Comparison of ENCODE assay signal across 11 cellular contexts in the genomic region with DNA sequence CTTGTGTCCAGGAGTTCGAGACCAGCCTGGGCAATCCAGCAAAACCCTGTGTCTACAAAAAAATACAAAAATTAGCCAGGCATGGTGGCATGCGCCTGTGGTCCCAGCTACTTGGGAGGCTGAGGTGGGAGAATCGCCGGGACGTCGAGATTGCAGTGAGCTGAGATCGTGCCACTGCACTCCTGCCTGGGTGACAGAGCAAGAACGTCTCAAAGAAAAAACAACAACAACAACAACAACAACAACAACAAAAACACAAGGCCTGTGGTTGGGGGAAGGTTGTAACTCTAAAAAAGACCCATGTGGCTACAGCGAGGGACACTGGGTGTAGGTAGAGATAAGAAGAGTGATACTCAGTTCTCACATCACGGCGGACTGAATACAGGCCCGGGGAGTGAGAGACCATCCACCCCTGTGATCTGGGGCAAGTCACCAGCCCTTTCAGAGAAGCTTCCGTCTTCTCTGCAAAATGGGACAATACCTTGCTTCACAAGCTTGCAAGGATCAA. TPM values are rescaled to one million over a fixed set of nuclear protein-coding genes. Genes with fewer than 3 reads are reported as not detected.
A peak's percentile ranks its signal among the peaks of the same experiment; 100 is the strongest.
DNase-seq lines count a peak whose midpoint lies in the region; ATAC-seq, FAIRE-seq and TF ChIP-seq lines count a peak whose summit lies in the region.
"Had no signal": no experiment of that assay in that cellular context is flagged by ENCODE, and none has a peak within 500 bp of the region (broad histone marks: within the 10 kb centered on the region; RNA-seq: fewer than 3 reads in every experiment).

No MANE protein-coding gene starts in this region.

- BruUV-seq in mammary epithelial cell (replicated peaks; lab: Mats Ljungman, UMichigan), result TSS peak; percentile 17

- H3K27me3 ChIP-seq in SK-N-SH (ENCODE audit: insufficient read depth) (no peaks in the 10 kb centered on the region), MM.1S (replicated peaks; ENCODE audit: insufficient read depth, low read length) (no peaks in the 10 kb centered on the region), mammary epithelial cell (ENCODE audit: insufficient read depth, low read length) (no peaks in the 10 kb centered on the region), heart left ventricle (no peaks in the 10 kb centered on the region)
- H3K27me3 ChIP-seq: SJCRH30, upper lobe of left lung had no signal

- H3K4me3 Mint-ChIP-seq in osteocyte (ENCODE audit: unreplicated experiment), result peak overlapping the region; percentile 81

- CTCF ChIA-PET in SK-N-SH (lab: Yijun Ruan, JAX), result interaction anchor here (0.7 to 1.8 kb wide), 3 partner anchors 26 to 86 kb away, joined by 3 to 5 read pairs (median 3); no protein-coding TSS in a partner anchor
- CTCF ChIA-PET in mammary epithelial cell (lab: Charles Lee; ENCODE audit: low non-redundant PET), result no interaction called here

- H3K27me3 Mint-ChIP-seq in osteocyte (ENCODE audit: unreplicated experiment), result no peaks in the 10 kb centered on the region

- no peaks in the 10 kb centered on the region for H3K9me3 Mint-ChIP-seq in osteocyte (ENCODE audit: unreplicated experiment)

- H2AFZ ChIP-seq in SK-N-SH (ENCODE audit: low read depth) (peak overlapping the region; percentile 90), MM.1S (ENCODE audit: low read length) (peak overlapping the region; percentile 98), mammary epithelial cell (ENCODE audit: low read depth, low read length) (peak overlapping the region; percentile 77)

- TF ChIP-seq CTCF in SK-N-SH (IDR thresholded peaks at IDR 0.05) (no peak), MM.1S (IDR thresholded peaks at IDR 0.05; ENCODE audit: low read length) (no peak), mammary epithelial cell (conservative IDR thresholded peaks at IDR 0.05 in 1 of 2, IDR thresholded peaks at IDR 0.05 in 1 of 2; ENCODE audit: extremely low read depth in 1 of 2, insufficient read depth in 1 of 2, low read depth in 1 of 2, low read length in 2 of 2) (no peak), osteocyte (IDR thresholded peaks at IDR 0.05) (no peak), heart left ventricle (IDR thresholded peaks at IDR 0.05) (no peak)

- intact Hi-C loops in mammary epithelial cell (cut with micrococcal nuclease), result loop anchor here (2.0 kb wide), 1 partner anchor 27 kb away; no protein-coding TSS in a partner anchor
- intact Hi-C loops in heart left ventricle (cut with DNase I), result loop anchor here in 2 of 10 donors (2.0 kb wide), 1 partner anchor 27 kb away; no protein-coding TSS in a partner anchor

- no peak overlapping the region for H3K27ac ChIP-seq in SK-N-SH (ENCODE audit: low read depth in 2 of 2, low read length in 1 of 2)
- no peak overlapping the region for H3K27ac ChIP-seq in MM.1S (ENCODE audit: low read length)
- H3K27ac ChIP-seq in mammary epithelial cell (ENCODE audit: insufficient read depth, low read depth, low read length), result no peak overlapping the region
- H3K27ac ChIP-seq in heart left ventricle, result peak overlapping the region in 2 of 12 donors; percentile 100

- H3K4me1 Mint-ChIP-seq in osteocyte (ENCODE audit: unreplicated experiment), result peaks cover 27% of the 10 kb centered on the region

- no peak overlapping the region for H3K4me3 ChIP-seq in SK-N-SH (ENCODE audit: low read depth in 2 of 2, low read length in 1 of 2)
- peak overlapping the region; percentile 97; the same call in 1 of the 2 replicates for H3K4me3 ChIP-seq in MM.1S (ENCODE audit: low read length)
- H3K4me3 ChIP-seq in mammary epithelial cell (replicated peaks in 1 of 3; ENCODE audit: insufficient read depth in 1 of 3, low read depth in 2 of 3, low read length in 3 of 3), result no peak overlapping the region
- peak overlapping the region in 3 of 12 donors; percentile 65 to 88 (median 86) for H3K4me3 ChIP-seq in heart left ventricle

- FAIRE-seq in H54 (lab: Jason Lieb, UNC), result no peak

- H3K79me2 ChIP-seq in SK-N-SH (ENCODE audit: insufficient read depth), result peaks cover 39% of the 10 kb centered on the region
- peaks cover 36% of the 10 kb centered on the region for H3K79me2 ChIP-seq in MM.1S (ENCODE audit: low read length)
- peaks cover 44% of the 10 kb centered on the region for H3K79me2 ChIP-seq in mammary epithelial cell (ENCODE audit: insufficient read depth, low read length)

- ATAC-seq in SK-N-SH treated with all-trans-retinoic acid at 6 μM for 48 hours (no peak), heart left ventricle (no peak)

- no peaks in the 10 kb centered on the region for H3K36me3 Mint-ChIP-seq in osteocyte (ENCODE audit: unreplicated experiment)

- H3K9me3 ChIP-seq in SK-N-SH (no peaks in the 10 kb centered on the region), MM.1S (replicated peaks; ENCODE audit: insufficient read depth, low read length) (no peaks in the 10 kb centered on the region), mammary epithelial cell (replicated peaks; ENCODE audit: insufficient read depth, low read length) (no peaks in the 10 kb centered on the region), heart left ventricle (no peaks in the 10 kb centered on the region)
- H3K9me3 ChIP-seq: SJCRH30, upper lobe of left lung had no signal

- POLR2A ChIA-PET in SK-N-SH (lab: Yijun Ruan, JAX), result interaction anchor here (1.0 to 2.8 kb wide), 4 partner anchors 20 to 60 kb away, joined by 3 to 29 read pairs (median 8); no protein-coding TSS in a partner anchor

- TF ChIP-seq POLR2A in H54 (IDR thresholded peaks at IDR 0.05; ENCODE audit: low read depth, low read length) (no peak), heart left ventricle (IDR thresholded peaks at IDR 0.05) (no peak)

- TF ChIP-seq EP300 in SK-N-SH (IDR thresholded peaks at IDR 0.05; ENCODE audit: borderline replicate concordance in 1 of 2, low read depth in 1 of 2, low read length in 1 of 2), result no peak

- 93% methylated on average over 13 of the region's 13 CpGs for WGBS in SK-N-SH (ENCODE audit: low lambda C conversion rate)
- WGBS in mammary epithelial cell (ENCODE audit: low coverage, missing lambda C conversion rate), result 98% methylated on average over 12 of the region's 13 CpGs
- 81 to 88% (median 86%) methylated on average over 13 of the region's 13 CpGs for WGBS in heart left ventricle, 4 donors

- H4K20me1 ChIP-seq in SK-N-SH (ENCODE audit: insufficient read depth) (peaks cover 33% of the 10 kb centered on the region), MM.1S (ENCODE audit: insufficient read depth, low read length) (peaks cover 28% of the 10 kb centered on the region), mammary epithelial cell (ENCODE audit: insufficient read depth, low read length) (peaks cover 16% of the 10 kb centered on the region)

- no peak for DNase-seq in SK-N-SH
- DNase-seq in MM.1S, result no peak
- no peak for DNase-seq in mammary epithelial cell
- DNase-seq in osteocyte (ENCODE audit: extremely low spot score, unreplicated experiment), result no peak
- no peak for DNase-seq in NCI-H2196 treated with DMSO at 0.1 percent for 48 hours (lab: John Stamatoyannopoulos, UW; ENCODE audit: unreplicated experiment)
- no peak for DNase-seq in H54 (ENCODE audit: insufficient read length, low spot score)
- DNase-seq in heart left ventricle, result no peak

- H3K4me1 ChIP-seq in SK-N-SH (ENCODE audit: control insufficient read depth in 1 of 2, insufficient read depth in 2 of 2, low read depth in 1 of 2, low read length in 1 of 2), result peaks cover 0 to 5% of the 10 kb centered on the region in 2 experiments; a peak in 3 of 4 replicates
- H3K4me1 ChIP-seq in MM.1S (ENCODE audit: low read length), result peaks cover 27% of the 10 kb centered on the region
- peaks cover 9% of the 10 kb centered on the region for H3K4me1 ChIP-seq in mammary epithelial cell (ENCODE audit: insufficient read depth, low read length)
- peaks cover 8 to 49% (median 29%) of the 10 kb centered on the region in 12 donors for H3K4me1 ChIP-seq in heart left ventricle

- H3K9ac ChIP-seq in SK-N-SH, result no peak overlapping the region
- H3K9ac ChIP-seq in MM.1S (ENCODE audit: low read length), result no peak overlapping the region; the same call in 1 of the 2 replicates
- H3K9ac ChIP-seq in mammary epithelial cell (ENCODE audit: insufficient read depth, low read length), result no peak overlapping the region

- in situ Hi-C loops in mammary epithelial cell (cut with MboI; ENCODE audit: low sequenced_read_pairs in 2 of 2), result no loop called here

- TF ChIP-seq RAD21 in SK-N-SH (IDR thresholded peaks at IDR 0.05; ENCODE audit: low read length), result no peak

- H3F3A ChIP-seq in SK-N-SH (replicated peaks; ENCODE audit: insufficient read depth), result peaks cover 10% of the 10 kb centered on the region
- H3F3A ChIP-seq in MM.1S (ENCODE audit: insufficient read depth, low read length), result peaks cover 13% of the 10 kb centered on the region

- H3K4me2 ChIP-seq in SK-N-SH (no peak overlapping the region), MM.1S (ENCODE audit: low read depth, low read length) (peak overlapping the region; percentile 85; the same call in 1 of the 2 replicates), mammary epithelial cell (ENCODE audit: insufficient read depth, low read depth, low read length) (no peak overlapping the region)

- H3K9me2 ChIP-seq in SK-N-SH (no peaks in the 10 kb centered on the region), MM.1S (replicated peaks; ENCODE audit: insufficient read depth, low read length) (no peaks in the 10 kb centered on the region)

- H3K36me3 ChIP-seq in SK-N-SH (replicated peaks in 1 of 2; ENCODE audit: control insufficient read depth in 1 of 2, insufficient read depth in 2 of 2, low read length in 1 of 2), result peaks cover 0 to 19% of the 10 kb centered on the region in 2 experiments
- peaks cover 4% of the 10 kb centered on the region; the same call in 1 of the 2 replicates for H3K36me3 ChIP-seq in MM.1S (replicated peaks; ENCODE audit: insufficient read depth, low read length)
- H3K36me3 ChIP-seq in mammary epithelial cell (ENCODE audit: insufficient read depth, low read length), result peaks cover 3% of the 10 kb centered on the region
- H3K36me3 ChIP-seq in heart left ventricle, result peaks cover 0 to 5% (median 0%) of the 10 kb centered on the region in 9 donors
- H3K36me3 ChIP-seq: upper lobe of left lung had no signal

- dilution Hi-C loops in mammary epithelial cell (cut with HindIII; ENCODE audit: low sequenced_read_pairs), result loop anchor here (5.0 kb wide), 1 partner anchor 41 kb away; no protein-coding TSS in a partner anchor

- H3K27ac Mint-ChIP-seq in osteocyte (ENCODE audit: unreplicated experiment), result no peak overlapping the region

RNA-seq across cellular contexts. Expression of gene CDC42, which starts 0.8 kb away (rescaled TPM):
- 113 and 148 TPM in 2 replicates for polyA plus RNA-seq in SK-N-SH (2012; rRNA removed)
- polyA plus RNA-seq in SK-N-SH (2012; cell fraction: cytosol; rRNA removed), result 170 and 181 TPM in 2 replicates
- 43.6 and 77.8 TPM in 2 replicates for polyA plus RNA-seq in SK-N-SH (2012; cell fraction: nucleus; rRNA removed)
- total RNA-seq in mammary epithelial cell, result 100 to 1,000 TPM; 234 to 414 TPM
- 232 TPM for polyA plus RNA-seq in mammary epithelial cell
- polyA minus RNA-seq in mammary epithelial cell, result 408 TPM
- total RNA-seq in osteocyte, result 214 and 216 TPM in 2 replicates
- 100 to 1,000 TPM; 135 to 260 (median 189) TPM for total RNA-seq in heart left ventricle
- polyA plus RNA-seq in heart left ventricle, result 100 to 1,000 TPM in 1 of 2 donors, 10 to 100 TPM in 1; 74.3 to 184 TPM

RNA-seq across cellular contexts. Expression of gene CELA3A, which starts 50.2 kb away (rescaled TPM):
- polyA plus RNA-seq in SK-N-SH (2012; rRNA removed), result not detected in 2 replicates
- polyA plus RNA-seq in SK-N-SH (2012; cell fraction: cytosol; rRNA removed), result not detected in 2 replicates
- polyA plus RNA-seq in SK-N-SH (2012; cell fraction: nucleus; rRNA removed), result not detected in 2 replicates
- total RNA-seq in mammary epithelial cell, result not detected
- not detected for polyA plus RNA-seq in mammary epithelial cell
- polyA minus RNA-seq in mammary epithelial cell, result not detected
- total RNA-seq in osteocyte, result not detected in 2 replicates
- total RNA-seq in heart left ventricle, result 1 to 10 TPM in 4 of 9 donors, not detected in 5; 2.9 to 4.8 (median 3.1) TPM
- under 1 TPM in 1 of 2 donors, not detected in 1; 0.68 TPM for polyA plus RNA-seq in heart left ventricle
- total RNA-seq: HT1080 had no signal
